In genomic region chr6:56890683-56891429, GRCh38 we compare ENCODE assay signal across 9 cellular contexts.
DNase-seq lines count a peak whose midpoint lies in the region; ATAC-seq and TF ChIP-seq lines count a peak whose summit lies in the region.
"Had no signal": no experiment of that assay in that cellular context is flagged by ENCODE, and none has a peak within 500 bp of the region (broad histone marks: within the 10 kb centered on the region; RNA-seq: fewer than 3 reads in every experiment).

No MANE protein-coding gene starts in this region.

- peak overlapping the region; percentile 66; the same call in 1 of the 2 replicates for H3K27ac ChIP-seq in GM23338 (ENCODE audit: low read depth)

- H3K4me3 Mint-ChIP-seq in activated CD4-positive, alpha-beta T cell treated with anti-CD3 and anti-CD28 coated beads for 36 hours = no peak overlapping the region
- H3K4me3 Mint-ChIP-seq in GM23338 = no peak overlapping the region
- H3K4me3 Mint-ChIP-seq in WTC11 = no peak overlapping the region
- H3K4me3 Mint-ChIP-seq: CD4-positive, CD25-positive, alpha-beta regulatory T cell had no signal

- peak; percentile 51 for DNase-seq in activated CD4-positive, alpha-beta T cell treated with anti-CD3 and anti-CD28 coated beads for 36 hours
- no peak for DNase-seq in activated CD4-positive, alpha-beta T cell treated with anti-CD3 and anti-CD28 coated beads for 4 hours
- DNase-seq in GM23338 (ENCODE audit: low spot score) (no peak), Kasumi-1 (lab: John Stamatoyannopoulos, UW) (peak; percentile 23 to 49), cardiac fibroblast (ENCODE audit: low read depth in 2 of 2) (peak; percentile 85 to 95), sciatic nerve (ENCODE audit: low spot score) (no peak), DMS114 treated with DMSO at 0.1 percent for 48 hours (lab: John Stamatoyannopoulos, UW; ENCODE audit: unreplicated experiment) (no peak), WTC11 (ENCODE audit: low spot score) (no peak)

- TF ChIP-seq CTCF in GM23338 (conservative IDR thresholded peaks at IDR 0.05; ENCODE audit: low read depth in 2 of 2) (no peak), cardiac fibroblast (IDR thresholded peaks at IDR 0.05; ENCODE audit: low read depth, low read length) (no peak), WTC11 (IDR thresholded peaks at IDR 0.05) (no peak)

- H3K79me2 ChIP-seq in GM23338 (replicated peaks; ENCODE audit: insufficient read depth) = no peaks in the 10 kb centered on the region

- H3K4me3 ChIP-seq in GM23338 = no peak overlapping the region
- H3K4me3 ChIP-seq in cardiac fibroblast (replicated peaks in 1 of 2; ENCODE audit: low read depth in 2 of 2, low read length in 2 of 2) = no peak overlapping the region

- peaks cover 29% of the 10 kb centered on the region for H3K4me1 Mint-ChIP-seq in activated CD4-positive, alpha-beta T cell treated with anti-CD3 and anti-CD28 coated beads for 36 hours
- H3K4me1 Mint-ChIP-seq in GM23338 (peaks cover 2% of the 10 kb centered on the region; the same call in 2 of the 3 replicates), WTC11 (no peaks in the 10 kb centered on the region)

- CTCF ChIA-PET in activated CD4-positive, alpha-beta T cell treated with anti-CD3 and anti-CD28 coated beads for 36 hours (lab: Charles Lee) = interaction anchor here (1.8 to 1.9 kb wide), 2 partner anchors 12 to 14 kb away, joined by 9 read pairs; no protein-coding TSS in a partner anchor
- CTCF ChIA-PET in WTC11 (lab: Charles Lee) = interaction anchor here (0.6 to 1.1 kb wide), 3 partner anchors 12 to 149 kb away, joined by 3 read pairs; no protein-coding TSS in a partner anchor

- no peak overlapping the region for H3K4me2 ChIP-seq in GM23338

- H3K9me3 Mint-ChIP-seq in activated CD4-positive, alpha-beta T cell treated with anti-CD3 and anti-CD28 coated beads for 36 hours (ENCODE audit: low read depth) = no peaks in the 10 kb centered on the region
- H3K9me3 Mint-ChIP-seq in GM23338 = peaks cover 8% of the 10 kb centered on the region
- H3K9me3 Mint-ChIP-seq in WTC11 = peaks cover 5% of the 10 kb centered on the region
- H3K9me3 Mint-ChIP-seq: CD4-positive, CD25-positive, alpha-beta regulatory T cell had no signal

- H4K20me1 ChIP-seq in GM23338 (replicated peaks; ENCODE audit: insufficient read depth) = no peaks in the 10 kb centered on the region

- H3K27ac Mint-ChIP-seq in activated CD4-positive, alpha-beta T cell treated with anti-CD3 and anti-CD28 coated beads for 36 hours = no peak overlapping the region
- H3K27ac Mint-ChIP-seq in GM23338 = no peak overlapping the region
- H3K27ac Mint-ChIP-seq in WTC11 = no peak overlapping the region
- H3K27ac Mint-ChIP-seq: CD4-positive, CD25-positive, alpha-beta regulatory T cell had no signal

- no peaks in the 10 kb centered on the region for H3K9me2 ChIP-seq in GM23338 (ENCODE audit: insufficient read depth)

- no peak overlapping the region for H2AFZ ChIP-seq in GM23338

- intact Hi-C loops in activated CD4-positive, alpha-beta T cell treated with anti-CD3 and anti-CD28 coated beads for 36 hours (cut with DNase I, micrococcal nuclease) = loop anchor here in 1 of 2 experiments (2.0 kb wide), 1 partner anchor 64 kb away; the partner anchor contains the start of gene BEND6
- intact Hi-C loops in sciatic nerve (cut with DNase I) = no loop called here

- H3K4me1 ChIP-seq in GM23338 (ENCODE audit: insufficient read depth) = no peaks in the 10 kb centered on the region; the same call in none of the 2 replicates

- no peaks in the 10 kb centered on the region for H3K36me3 ChIP-seq in GM23338 (ENCODE audit: insufficient read depth)

- ATAC-seq in activated CD4-positive, alpha-beta T cell treated with anti-CD3 and anti-CD28 coated beads for 36 hours = peak; percentile 89
- no peak for ATAC-seq in GM23338
- peak; percentile 55 for ATAC-seq in sciatic nerve
- no peak for ATAC-seq in WTC11

- H3K27me3 ChIP-seq in GM23338 (ENCODE audit: insufficient read depth) = no peaks in the 10 kb centered on the region

- H3K36me3 Mint-ChIP-seq in activated CD4-positive, alpha-beta T cell treated with anti-CD3 and anti-CD28 coated beads for 36 hours (ENCODE audit: low read depth) = no peaks in the 10 kb centered on the region
- H3K36me3 Mint-ChIP-seq in GM23338 (ENCODE audit: low read depth) (peaks cover 8% of the 10 kb centered on the region), WTC11 (peaks cover 4% of the 10 kb centered on the region)
- H3K36me3 Mint-ChIP-seq: CD4-positive, CD25-positive, alpha-beta regulatory T cell had no signal

- POLR2A ChIA-PET in activated CD4-positive, alpha-beta T cell treated with anti-CD3 and anti-CD28 coated beads for 36 hours (lab: Charles Lee) = interaction anchor here (0.6 to 0.7 kb wide), 2 partner anchors 298 to 533 kb away, joined by 3 read pairs; no protein-coding TSS in a partner anchor
- POLR2A ChIA-PET in WTC11 (lab: Charles Lee) = no interaction called here

- no peaks in the 10 kb centered on the region for H3F3A ChIP-seq in GM23338 (replicated peaks; ENCODE audit: low read depth)

- no peaks in the 10 kb centered on the region for H3K27me3 Mint-ChIP-seq in activated CD4-positive, alpha-beta T cell treated with anti-CD3 and anti-CD28 coated beads for 36 hours
- H3K27me3 Mint-ChIP-seq in GM23338 (ENCODE audit: insufficient read depth, low read depth, poor library complexity) (peaks cover 6% of the 10 kb centered on the region), WTC11 (ENCODE audit: low read depth) (no peaks in the 10 kb centered on the region)
- H3K27me3 Mint-ChIP-seq: CD4-positive, CD25-positive, alpha-beta regulatory T cell had no signal

TF ChIP-seq in WTC11, 78 proteins besides CTCF, POLR2A, EP300 and RAD21 (continues in another document):
- TF ChIP-seq ZNF512 (CRISPR knock-in tag; IDR thresholded peaks at IDR 0.05; ENCODE audit: borderline replicate concordance) (no peak), PRDM15 (CRISPR knock-in tag; IDR thresholded peaks at IDR 0.05) (no peak), RELA (CRISPR knock-in tag; IDR thresholded peaks at IDR 0.05; ENCODE audit: borderline replicate concordance) (no peak), RORB (CRISPR knock-in tag; IDR thresholded peaks at IDR 0.05) (no peak), ELF4 (CRISPR knock-in tag; IDR thresholded peaks at IDR 0.05; ENCODE audit: low read depth) (no peak), GABPB1 (CRISPR knock-in tag; IDR thresholded peaks at IDR 0.05) (no peak), ERG (CRISPR knock-in tag; IDR thresholded peaks at IDR 0.05) (no peak)
- TF ChIP-seq, protein P1, sequence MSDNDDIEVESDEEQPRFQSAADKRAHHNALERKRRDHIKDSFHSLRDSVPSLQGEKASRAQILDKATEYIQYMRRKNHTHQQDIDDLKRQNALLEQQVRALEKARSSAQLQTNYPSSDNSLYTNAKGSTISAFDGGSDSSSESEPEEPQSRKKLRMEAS (CRISPR knock-in tag; IDR thresholded peaks at IDR 0.05) = no peak

Comparison
In these comparisons a context has a peak if more than half of its experiments do, and no peak if none do; other contexts are left out.
1. DNase-seq: peak in activated CD4-positive, alpha-beta T cell treated with anti-CD3 and anti-CD28 coated beads for 36 hours (single experiment), Kasumi-1 (2 of 2) and cardiac fibroblast (2 of 2); none in activated CD4-positive, alpha-beta T cell treated with anti-CD3 and anti-CD28 coated beads for 4 hours (0 of 2), GM23338 (single experiment), sciatic nerve (single experiment), DMS114 treated with DMSO at 0.1 percent for 48 hours (single experiment) and WTC11 (single experiment).
2. ATAC-seq: peak in activated CD4-positive, alpha-beta T cell treated with anti-CD3 and anti-CD28 coated beads for 36 hours (single experiment) and sciatic nerve (single experiment); none in GM23338 (single experiment) and WTC11 (single experiment).